In genomic region chr9:87549774-87550173, GRCh38 we compare ENCODE assay signal across 2 cellular contexts.
A peak's percentile ranks its signal among the peaks of the same experiment; 100 is the strongest.
TF ChIP-seq lines count a peak whose summit lies in the region.

No MANE protein-coding gene starts in this region.

TF ChIP-seq in HepG2, 621 proteins besides CTCF, POLR2A, EP300 and RAD21:
- TF ChIP-seq MNT (IDR thresholded peaks at IDR 0.05): no peak
- TF ChIP-seq SMYD3 (CRISPR knock-in tag; IDR thresholded peaks at IDR 0.05): no peak
- no peak for TF ChIP-seq ZNF839 (CRISPR knock-in tag; IDR thresholded peaks at IDR 0.05; ENCODE audit: borderline replicate concordance)
- no peak for TF ChIP-seq PRPF4 (IDR thresholded peaks at IDR 0.05; ENCODE audit: low read depth, low read length, poor library complexity, severe bottlenecking)
- no peak for TF ChIP-seq HOXD1 (CRISPR knock-in tag; IDR thresholded peaks at IDR 0.05)
- TF ChIP-seq ZNF138 (CRISPR knock-in tag; IDR thresholded peaks at IDR 0.05; ENCODE audit: low read depth): no peak
- no peak for TF ChIP-seq THAP11 (CRISPR knock-in tag; IDR thresholded peaks at IDR 0.05)
- no peak for TF ChIP-seq HNRNPLL (IDR thresholded peaks at IDR 0.05; ENCODE audit: low read depth, low read length, poor library complexity, severe bottlenecking)
TF ChIP-seq in HepG2: peak in this region for 0.

TF ChIP-seq in GM12878, 131 proteins besides CTCF, POLR2A, EP300 and RAD21 (continues in another document):
- no peak for TF ChIP-seq ZNF207 (IDR thresholded peaks at IDR 0.05; ENCODE audit: borderline replicate concordance)
- TF ChIP-seq MEF2A (IDR thresholded peaks at IDR 0.05; ENCODE audit: insufficient read depth, low read depth, low read length): no peak
- TF ChIP-seq NFIC (IDR thresholded peaks at IDR 0.05; ENCODE audit: low read depth, low read length): peak; percentile 60; the same call in 1 of the 2 replicates
- no peak for TF ChIP-seq ZBTB11 (CRISPR knock-in tag; IDR thresholded peaks at IDR 0.05)
- TF ChIP-seq RCOR1 (conservative IDR thresholded peaks at IDR 0.05; ENCODE audit: low read depth, low read length): no peak
- TF ChIP-seq PAX5 (IDR thresholded peaks at IDR 0.05; ENCODE audit: borderline replicate concordance, low read depth, low read length): no peak
- TF ChIP-seq ZNF687 (IDR thresholded peaks at IDR 0.05): no peak
- no peak for TF ChIP-seq NFYA (IDR thresholded peaks at IDR 0.05; ENCODE audit: borderline replicate concordance, low read depth, low read length)
- no peak for TF ChIP-seq FOXK2 (IDR thresholded peaks at IDR 0.05)
- no peak for TF ChIP-seq TAF1 (IDR thresholded peaks at IDR 0.05; ENCODE audit: borderline replicate concordance, low read depth, low read length)
- TF ChIP-seq TBL1XR1 (IDR thresholded peaks at IDR 0.05; ENCODE audit: low read depth, low read length): no peak
- no peak for TF ChIP-seq NRF1 (conservative IDR thresholded peaks at IDR 0.05; ENCODE audit: low read depth, low read length)
- no peak for TF ChIP-seq ZNF592 (IDR thresholded peaks at IDR 0.05)
- TF ChIP-seq EED (IDR thresholded peaks at IDR 0.05; ENCODE audit: low read depth): no peak
- no peak for TF ChIP-seq ZNF24 (IDR thresholded peaks at IDR 0.05)
- TF ChIP-seq MLLT1 (IDR thresholded peaks at IDR 0.05): no peak
- peak; percentile 65 for TF ChIP-seq CREB1 (IDR thresholded peaks at IDR 0.05; ENCODE audit: low read depth)
- no peak for TF ChIP-seq CEBPB (IDR thresholded peaks at IDR 0.05; ENCODE audit: borderline replicate concordance in 1 of 2, low read depth in 2 of 2, low read length in 2 of 2)
- TF ChIP-seq IKZF2 (IDR thresholded peaks at IDR 0.05): no peak
- TF ChIP-seq NBN (IDR thresholded peaks at IDR 0.05): no peak
- TF ChIP-seq ATF2 (IDR thresholded peaks at IDR 0.05; ENCODE audit: low read length): peak; percentile 33; the same call in 1 of the 2 replicates
- TF ChIP-seq YY1 (IDR thresholded peaks at IDR 0.05; ENCODE audit: low read depth, low read length): no peak
- TF ChIP-seq MTA2 (IDR thresholded peaks at IDR 0.05; ENCODE audit: low read depth): no peak
- TF ChIP-seq TCF7 (IDR thresholded peaks at IDR 0.05; ENCODE audit: borderline replicate concordance): peak; percentile 61
- TF ChIP-seq KDM1A (IDR thresholded peaks at IDR 0.05; ENCODE audit: borderline replicate concordance): no peak
- peak; percentile 69; the same call in 1 of the 2 replicates for TF ChIP-seq CREM (IDR thresholded peaks at IDR 0.05; ENCODE audit: low read depth)
- no peak for TF ChIP-seq CBFB (IDR thresholded peaks at IDR 0.05; ENCODE audit: low read depth)
- TF ChIP-seq RELA (IDR thresholded peaks at IDR 0.05; ENCODE audit: borderline replicate concordance, partially characterized antibody): no peak
- peak; percentile 26; the same call in 1 of the 2 replicates for TF ChIP-seq JUNB (IDR thresholded peaks at IDR 0.05)
- no peak for TF ChIP-seq ZBTB40 (IDR thresholded peaks at IDR 0.05; ENCODE audit: borderline replicate concordance)
- TF ChIP-seq TCF3 (IDR thresholded peaks at IDR 0.05; ENCODE audit: borderline replicate concordance, insufficient read depth, low read depth, low read length): no peak
- no peak for TF ChIP-seq SMAD5 (IDR thresholded peaks at IDR 0.05; ENCODE audit: low read depth)
- no peak for TF ChIP-seq SREBF2 (IDR thresholded peaks at IDR 0.05; ENCODE audit: low read length)
- TF ChIP-seq BCLAF1 (IDR thresholded peaks at IDR 0.05): no peak
- TF ChIP-seq IRF4 (IDR thresholded peaks at IDR 0.05; ENCODE audit: low read depth, low read length): no peak
- no peak for TF ChIP-seq ZBED1 (IDR thresholded peaks at IDR 0.05; ENCODE audit: borderline replicate concordance)
